In the genomic region with DNA sequence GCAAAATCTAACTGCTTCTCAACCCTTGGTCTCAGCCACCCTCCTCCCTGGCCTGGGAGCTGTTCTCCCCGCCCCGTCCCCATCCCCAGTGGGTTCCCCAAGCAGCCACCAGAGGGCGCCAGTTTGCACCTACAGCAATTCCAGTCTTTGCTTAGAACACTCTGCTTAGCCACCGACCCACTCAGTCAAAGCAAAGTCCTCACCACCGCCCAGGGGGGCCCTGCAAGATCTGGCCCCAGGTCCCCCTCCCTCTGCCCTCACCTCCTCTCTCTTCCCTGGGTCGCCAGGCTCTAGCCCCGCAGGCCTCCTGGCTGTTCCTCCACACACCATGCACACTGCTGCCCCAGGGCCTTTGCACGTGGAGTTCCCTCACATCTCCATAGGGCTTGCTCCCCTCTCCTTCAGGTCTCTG, we compare ENCODE assay signal across 8 cellular contexts. TPM values are rescaled to one million over a fixed set of nuclear protein-coding genes. Genes with fewer than 3 reads are reported as not detected.
DNase-seq lines count a peak whose midpoint lies in the region; ATAC-seq and TF ChIP-seq lines count a peak whose summit lies in the region.

No MANE protein-coding gene starts in this region.

- DNase-seq in CD4-positive, CD25-positive, alpha-beta regulatory T cell, result peak; percentile 59 to 72 (median 61)
- DNase-seq in HFF-Myc (ENCODE audit: extremely low read depth, low read depth), result no peak
- peak in 1 of 2 experiments; percentile 70 for DNase-seq in PC-9
- DNase-seq in activated T-helper 1 cell treated with anti-CD3 and anti-CD28 coated beads, Interleukin-12 subunit alpha, Interleukin-12 subunit beta, Interleukin-2, Interleukin-4 antibody, amounts not matched to agents 30 ng/mL and 10 ng/mL and 1 ng/mL, durations not matched to agents 14 hours and 24 hours and 36 hours (ENCODE audit: low spot score), result peak; percentile 69
- peak; percentile 49 for DNase-seq in foreskin melanocyte
- peak in 1 of 2 donors; percentile 39 for DNase-seq in uterus

- H3K4me2 ChIP-seq in PC-9 (no peak overlapping the region), parathyroid adenoma (ENCODE audit: low read length) (no peak overlapping the region)

- intact Hi-C loops in PC-9 (cut with micrococcal nuclease; ENCODE audit: unreplicated experiment), result no loop called here
- intact Hi-C loops in activated T-helper 1 cell treated with anti-CD3 and anti-CD28 coated beads, Interleukin-12 subunit alpha, Interleukin-12 subunit beta, Interleukin-2, Interleukin-4 antibody, amounts not matched to agents 30 ng/mL and 10 ng/mL and 1 ng/mL, durations not matched to agents 14 hours and 24 hours and 36 hours (cut with micrococcal nuclease), result loop anchor here (1.0 to 2.0 kb wide), 2 partner anchors 31 to 37 kb away; a partner anchor contains a TSS
- intact Hi-C loops in uterus (cut with DNase I; ENCODE audit: low total_unique reads), result no loop called here

- H3K27me3 ChIP-seq in CD4-positive, CD25-positive, alpha-beta regulatory T cell (ENCODE audit: control insufficient read depth, insufficient read depth, low read length), result no peaks in the 10 kb centered on the region
- H3K27me3 ChIP-seq in PC-9 (ENCODE audit: insufficient read depth, low read depth) (no peaks in the 10 kb centered on the region), parathyroid adenoma (ENCODE audit: control insufficient read depth, insufficient read depth, low read length) (no peaks in the 10 kb centered on the region), uterus (no peaks in the 10 kb centered on the region)

- TF ChIP-seq POLR2A in uterus (IDR thresholded peaks at IDR 0.05), result no peak

- no peaks in the 10 kb centered on the region for H3K9me3 Mint-ChIP-seq in CD4-positive, CD25-positive, alpha-beta regulatory T cell
- H3K9me3 Mint-ChIP-seq in activated T-helper 1 cell treated with anti-CD3 and anti-CD28 coated beads, Interleukin-12 subunit alpha, Interleukin-12 subunit beta, Interleukin-2, Interleukin-4 antibody, amounts not matched to agents 30 ng/mL and 10 ng/mL and 1 ng/mL, durations not matched to agents 14 hours and 24 hours and 36 hours, result no peaks in the 10 kb centered on the region

- no peaks in the 10 kb centered on the region for H3K36me3 ChIP-seq in CD4-positive, CD25-positive, alpha-beta regulatory T cell (ENCODE audit: control insufficient read depth, insufficient read depth, low read length)
- H3K36me3 ChIP-seq in PC-9 (ENCODE audit: low read depth), result no peaks in the 10 kb centered on the region
- no peaks in the 10 kb centered on the region for H3K36me3 ChIP-seq in parathyroid adenoma (ENCODE audit: control insufficient read depth, insufficient read depth, low read length)
- no peaks in the 10 kb centered on the region for H3K36me3 ChIP-seq in uterus

- peaks cover 41% of the 10 kb centered on the region for H3F3A ChIP-seq in PC-9 (ENCODE audit: insufficient read depth, low read depth)

- ATAC-seq in CD4-positive, CD25-positive, alpha-beta regulatory T cell (ENCODE audit: low read depth in 2 of 2), result peak; percentile 68 to 70
- ATAC-seq in HG03469 (IDR thresholded peaks at IDR 0.05; ENCODE audit: unreplicated experiment), result no peak

- no peaks in the 10 kb centered on the region for H4K20me1 ChIP-seq in PC-9 (ENCODE audit: insufficient read depth)

- H3K36me3 Mint-ChIP-seq in CD4-positive, CD25-positive, alpha-beta regulatory T cell, result peaks cover 11% of the 10 kb centered on the region
- no peaks in the 10 kb centered on the region for H3K36me3 Mint-ChIP-seq in activated T-helper 1 cell treated with anti-CD3 and anti-CD28 coated beads, Interleukin-12 subunit alpha, Interleukin-12 subunit beta, Interleukin-2, Interleukin-4 antibody, amounts not matched to agents 30 ng/mL and 10 ng/mL and 1 ng/mL, durations not matched to agents 14 hours and 24 hours and 36 hours (ENCODE audit: low read depth)

- TF ChIP-seq CTCF in HFF-Myc (IDR thresholded peaks at IDR 0.05; ENCODE audit: low read depth, low read length, missing control alignments) (peak; percentile 92), PC-9 (conservative IDR thresholded peaks at IDR 0.05) (peak; percentile 92), parathyroid adenoma (IDR thresholded peaks at IDR 0.05) (peak; percentile 91), uterus (IDR thresholded peaks at IDR 0.05) (peak; percentile 32 to 53 (median 42))

- H3K79me2 ChIP-seq in PC-9 (ENCODE audit: low read depth) (no peaks in the 10 kb centered on the region), parathyroid adenoma (peaks cover 4% of the 10 kb centered on the region)

- BruUV-seq in PC-9 (replicated peaks; lab: Mats Ljungman, UMichigan), result no TSS peak

- H3K4me1 ChIP-seq in CD4-positive, CD25-positive, alpha-beta regulatory T cell (ENCODE audit: control insufficient read depth, insufficient read depth, low read length, poor library complexity, severe bottlenecking), result no peaks in the 10 kb centered on the region
- H3K4me1 ChIP-seq in PC-9 (replicated peaks; ENCODE audit: insufficient read depth), result peaks cover 27% of the 10 kb centered on the region
- peaks cover 8% of the 10 kb centered on the region for H3K4me1 ChIP-seq in parathyroid adenoma
- H3K4me1 ChIP-seq in uterus, result no peaks in the 10 kb centered on the region

- no peaks in the 10 kb centered on the region for H3K27me3 Mint-ChIP-seq in CD4-positive, CD25-positive, alpha-beta regulatory T cell
- H3K27me3 Mint-ChIP-seq in activated T-helper 1 cell treated with anti-CD3 and anti-CD28 coated beads, Interleukin-12 subunit alpha, Interleukin-12 subunit beta, Interleukin-2, Interleukin-4 antibody, amounts not matched to agents 30 ng/mL and 10 ng/mL and 1 ng/mL, durations not matched to agents 14 hours and 24 hours and 36 hours (ENCODE audit: insufficient read depth), result no peaks in the 10 kb centered on the region

- H3K27ac Mint-ChIP-seq in CD4-positive, CD25-positive, alpha-beta regulatory T cell, result no peak overlapping the region
- H3K27ac Mint-ChIP-seq in activated T-helper 1 cell treated with anti-CD3 and anti-CD28 coated beads, Interleukin-12 subunit alpha, Interleukin-12 subunit beta, Interleukin-2, Interleukin-4 antibody, amounts not matched to agents 30 ng/mL and 10 ng/mL and 1 ng/mL, durations not matched to agents 14 hours and 24 hours and 36 hours, result no peak overlapping the region

- no peak overlapping the region for H3K4me3 ChIP-seq in CD4-positive, CD25-positive, alpha-beta regulatory T cell (ENCODE audit: low read depth, low read length)
- no peak overlapping the region for H3K4me3 ChIP-seq in HFF-Myc (replicated peaks; ENCODE audit: low read depth, low read length)
- H3K4me3 ChIP-seq in PC-9, result no peak overlapping the region
- H3K4me3 ChIP-seq in parathyroid adenoma (ENCODE audit: low read depth, low read length), result no peak overlapping the region
- no peak overlapping the region for H3K4me3 ChIP-seq in uterus

- no peaks in the 10 kb centered on the region for H3K9me2 ChIP-seq in PC-9 (ENCODE audit: insufficient read depth)

- CTCF ChIA-PET in PC-9 (lab: Charles Lee), result interaction anchor here (0.6 to 1.0 kb wide), 4 partner anchors 12 to 230 kb away, joined by 3 to 14 read pairs (median 6); a partner anchor contains a TSS

- peaks cover 0 to 11% (median 6%) of the 10 kb centered on the region in 4 donors for H3K4me1 Mint-ChIP-seq in CD4-positive, CD25-positive, alpha-beta regulatory T cell
- peaks cover 5% of the 10 kb centered on the region for H3K4me1 Mint-ChIP-seq in activated T-helper 1 cell treated with anti-CD3 and anti-CD28 coated beads, Interleukin-12 subunit alpha, Interleukin-12 subunit beta, Interleukin-2, Interleukin-4 antibody, amounts not matched to agents 30 ng/mL and 10 ng/mL and 1 ng/mL, durations not matched to agents 14 hours and 24 hours and 36 hours (ENCODE audit: low read depth)

- H2AFZ ChIP-seq in PC-9, result no peak overlapping the region
- H2AFZ ChIP-seq in parathyroid adenoma, result no peak overlapping the region

- H3K27ac ChIP-seq in CD4-positive, CD25-positive, alpha-beta regulatory T cell (ENCODE audit: insufficient read depth, low read length, poor library complexity, severe bottlenecking), result no peak overlapping the region
- no peak overlapping the region for H3K27ac ChIP-seq in PC-9
- H3K27ac ChIP-seq in parathyroid adenoma, result no peak overlapping the region
- H3K27ac ChIP-seq in uterus, result no peak overlapping the region

- H3K9ac ChIP-seq in parathyroid adenoma, result no peak overlapping the region

- POLR2A ChIA-PET in PC-9 (lab: Charles Lee; ENCODE audit: unreplicated experiment), result interaction anchor here (0.5 kb wide), 1 partner anchor 278 kb away, joined by 5 read pairs; no protein-coding TSS in a partner anchor

- H3K4me3 Mint-ChIP-seq in CD4-positive, CD25-positive, alpha-beta regulatory T cell, result no peak overlapping the region
- no peak overlapping the region for H3K4me3 Mint-ChIP-seq in activated T-helper 1 cell treated with anti-CD3 and anti-CD28 coated beads, Interleukin-12 subunit alpha, Interleukin-12 subunit beta, Interleukin-2, Interleukin-4 antibody, amounts not matched to agents 30 ng/mL and 10 ng/mL and 1 ng/mL, durations not matched to agents 14 hours and 24 hours and 36 hours

- no peaks in the 10 kb centered on the region for H3K9me3 ChIP-seq in CD4-positive, CD25-positive, alpha-beta regulatory T cell (ENCODE audit: control insufficient read depth in 2 of 2, low read length in 2 of 2)
- H3K9me3 ChIP-seq in PC-9 (ENCODE audit: insufficient read depth, low read depth), result no peaks in the 10 kb centered on the region
- H3K9me3 ChIP-seq in parathyroid adenoma (ENCODE audit: control insufficient read depth, low read length), result no peaks in the 10 kb centered on the region
- no peaks in the 10 kb centered on the region for H3K9me3 ChIP-seq in uterus

RNA-seq across cellular contexts. Expression of a gene that starts 12.4 kb away (rescaled TPM):
- 9.3 TPM for total RNA-seq in CD4-positive, CD25-positive, alpha-beta regulatory T cell
- polyA plus RNA-seq in CD4-positive, CD25-positive, alpha-beta regulatory T cell, result 1 to 10 TPM; 1.9 to 5.3 (median 4.5) TPM
- total RNA-seq in PC-9 (2021) (24.8 and 31.3 TPM in 2 replicates), uterus (1 to 10 TPM in 3 of 4 donors, under 1 TPM in 1; 0.88 to 6.7 (median 5.8) TPM)
- 7.7 and 14.9 TPM in 2 replicates for total RNA-seq in activated T-helper 1 cell treated with anti-CD3 and anti-CD28 coated beads, Interleukin-12 subunit alpha, Interleukin-12 subunit beta, Interleukin-2, Interleukin-4 antibody, amounts not matched to agents 30 ng/mL and 10 ng/mL and 1 ng/mL, durations not matched to agents 14 hours and 24 hours and 36 hours

RNA-seq across cellular contexts. Expression of a gene that starts 12.8 kb away (rescaled TPM):
- total RNA-seq in CD4-positive, CD25-positive, alpha-beta regulatory T cell, result not detected
- polyA plus RNA-seq in CD4-positive, CD25-positive, alpha-beta regulatory T cell, result not detected
- total RNA-seq in PC-9 (2021), result 1.3 and 2.1 TPM in 2 replicates
- total RNA-seq in activated T-helper 1 cell treated with anti-CD3 and anti-CD28 coated beads, Interleukin-12 subunit alpha, Interleukin-12 subunit beta, Interleukin-2, Interleukin-4 antibody, amounts not matched to agents 30 ng/mL and 10 ng/mL and 1 ng/mL, durations not matched to agents 14 hours and 24 hours and 36 hours, result 0.61 TPM in 1 of 2 replicates, not detected in the other
- not detected for total RNA-seq in uterus

RNA-seq across cellular contexts. Expression of a gene that starts 26.0 kb away (rescaled TPM):
- total RNA-seq in CD4-positive, CD25-positive, alpha-beta regulatory T cell, result 290 TPM
- polyA plus RNA-seq in CD4-positive, CD25-positive, alpha-beta regulatory T cell, result 1,000 to 10,000 TPM in 2 of 4 donors, 100 to 1,000 TPM in 2; 809 to 1,327 (median 1,095) TPM
- total RNA-seq in PC-9 (2021), result 29.0 and 56.3 TPM in 2 replicates
- 249 and 253 TPM in 2 replicates for total RNA-seq in activated T-helper 1 cell treated with anti-CD3 and anti-CD28 coated beads, Interleukin-12 subunit alpha, Interleukin-12 subunit beta, Interleukin-2, Interleukin-4 antibody, amounts not matched to agents 30 ng/mL and 10 ng/mL and 1 ng/mL, durations not matched to agents 14 hours and 24 hours and 36 hours
- 100 to 1,000 TPM in 1 of 4 donors, 10 to 100 TPM in 3; 23.8 to 147 (median 45.2) TPM for total RNA-seq in uterus

RNA-seq across cellular contexts. Expression of a gene that starts 40.0 kb away (rescaled TPM):
- 37.6 TPM for total RNA-seq in CD4-positive, CD25-positive, alpha-beta regulatory T cell
- polyA plus RNA-seq in CD4-positive, CD25-positive, alpha-beta regulatory T cell, result 10 to 100 TPM; 28.8 to 29.9 (median 29.5) TPM
- total RNA-seq in PC-9 (2021) (220 and 261 TPM in 2 replicates), uterus (100 to 1,000 TPM in 2 of 4 donors, 10 to 100 TPM in 2; 58.5 to 137 (median 89.3) TPM)
- 70.9 and 74.2 TPM in 2 replicates for total RNA-seq in activated T-helper 1 cell treated with anti-CD3 and anti-CD28 coated beads, Interleukin-12 subunit alpha, Interleukin-12 subunit beta, Interleukin-2, Interleukin-4 antibody, amounts not matched to agents 30 ng/mL and 10 ng/mL and 1 ng/mL, durations not matched to agents 14 hours and 24 hours and 36 hours

RNA-seq across cellular contexts. Expression of a gene that starts 42.1 kb away (rescaled TPM):
- not detected for total RNA-seq in CD4-positive, CD25-positive, alpha-beta regulatory T cell
- polyA plus RNA-seq in CD4-positive, CD25-positive, alpha-beta regulatory T cell, result not detected
- 3.2 and 3.8 TPM in 2 replicates for total RNA-seq in PC-9 (2021)
- 0.16 and 0.17 TPM in 2 replicates for total RNA-seq in activated T-helper 1 cell treated with anti-CD3 and anti-CD28 coated beads, Interleukin-12 subunit alpha, Interleukin-12 subunit beta, Interleukin-2, Interleukin-4 antibody, amounts not matched to agents 30 ng/mL and 10 ng/mL and 1 ng/mL, durations not matched to agents 14 hours and 24 hours and 36 hours
- total RNA-seq in uterus, result 1 to 10 TPM in 1 of 4 donors, under 1 TPM in 2, not detected in 1; under 0.01 to 2.4 (median 0.21) TPM

Comparison
In these comparisons a context has a peak if more than half of its experiments do, and no peak if none do; other contexts are left out.
1. CTCF ChIP-seq: peak in every context shown above with its lines; median percentile 92 in HFF-Myc; 92 in PC-9; 91 in parathyroid adenoma; 42 in uterus.